Comparison of ENCODE assay signal across 1 cellular context in genomic region chr17:3888343-3889171, GRCh38.
TF ChIP-seq lines count a peak whose summit lies in the region.

No MANE protein-coding gene starts in this region.

TF ChIP-seq in K562, 482 proteins besides CTCF, POLR2A, EP300 and RAD21 (continued from another document and continues in another):
- TF ChIP-seq, protein P1, sequence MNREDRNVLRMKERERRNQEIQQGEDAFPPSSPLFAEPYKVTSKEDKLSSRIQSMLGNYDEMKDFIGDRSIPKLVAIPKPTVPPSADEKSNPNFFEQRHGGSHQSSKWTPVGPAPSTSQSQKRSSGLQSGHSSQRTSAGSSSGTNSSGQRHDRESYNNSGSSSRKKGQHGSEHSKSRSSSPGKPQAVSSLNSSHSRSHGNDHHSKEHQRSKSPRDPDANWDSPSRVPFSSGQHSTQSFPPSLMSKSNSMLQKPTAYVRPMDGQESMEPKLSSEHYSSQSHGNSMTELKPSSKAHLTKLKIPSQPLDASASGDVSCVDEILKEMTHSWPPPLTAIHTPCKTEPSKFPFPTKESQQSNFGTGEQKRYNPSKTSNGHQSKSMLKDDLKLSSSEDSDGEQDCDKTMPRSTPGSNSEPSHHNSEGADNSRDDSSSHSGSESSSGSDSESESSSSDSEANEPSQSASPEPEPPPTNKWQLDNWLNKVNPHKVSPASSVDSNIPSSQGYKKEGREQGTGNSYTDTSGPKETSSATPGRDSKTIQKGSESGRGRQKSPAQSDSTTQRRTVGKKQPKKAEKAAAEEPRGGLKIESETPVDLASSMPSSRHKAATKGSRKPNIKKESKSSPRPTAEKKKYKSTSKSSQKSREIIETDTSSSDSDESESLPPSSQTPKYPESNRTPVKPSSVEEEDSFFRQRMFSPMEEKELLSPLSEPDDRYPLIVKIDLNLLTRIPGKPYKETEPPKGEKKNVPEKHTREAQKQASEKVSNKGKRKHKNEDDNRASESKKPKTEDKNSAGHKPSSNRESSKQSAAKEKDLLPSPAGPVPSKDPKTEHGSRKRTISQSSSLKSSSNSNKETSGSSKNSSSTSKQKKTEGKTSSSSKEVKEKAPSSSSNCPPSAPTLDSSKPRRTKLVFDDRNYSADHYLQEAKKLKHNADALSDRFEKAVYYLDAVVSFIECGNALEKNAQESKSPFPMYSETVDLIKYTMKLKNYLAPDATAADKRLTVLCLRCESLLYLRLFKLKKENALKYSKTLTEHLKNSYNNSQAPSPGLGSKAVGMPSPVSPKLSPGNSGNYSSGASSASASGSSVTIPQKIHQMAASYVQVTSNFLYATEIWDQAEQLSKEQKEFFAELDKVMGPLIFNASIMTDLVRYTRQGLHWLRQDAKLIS (CRISPR knock-in tag; IDR thresholded peaks at IDR 0.05), result no peak
- no peak for TF ChIP-seq MYBL2 (IDR thresholded peaks at IDR 0.05; ENCODE audit: low read depth)
- TF ChIP-seq MYBL2 (CRISPR knock-in tag; IDR thresholded peaks at IDR 0.05; ENCODE audit: borderline replicate concordance), result no peak
- no peak for TF ChIP-seq ZNF253 (CRISPR knock-in tag; conservative IDR thresholded peaks at IDR 0.05)
- TF ChIP-seq TRIM28 (IDR thresholded peaks at IDR 0.05), result no peak
- TF ChIP-seq CEBPB (tag; IDR thresholded peaks at IDR 0.05), result no peak
- no peak for TF ChIP-seq TRIM25 (IDR thresholded peaks at IDR 0.05; ENCODE audit: borderline replicate concordance)
- peak; percentile 73 for TF ChIP-seq SUPT5H (IDR thresholded peaks at IDR 0.05)
- TF ChIP-seq KDM5B (IDR thresholded peaks at IDR 0.05; ENCODE audit: insufficient replicate concordance, low read depth, low read length), result peak; percentile 69
- TF ChIP-seq ETV1 (tag; conservative IDR thresholded peaks at IDR 0.05; ENCODE audit: low read depth), result no peak; the same call in 1 of the 2 replicates
- TF ChIP-seq TAF9B (IDR thresholded peaks at IDR 0.05; ENCODE audit: partially characterized antibody), result no peak
- no peak for TF ChIP-seq TSC22D4 (tag; IDR thresholded peaks at IDR 0.05)
- TF ChIP-seq ZBED1 (IDR thresholded peaks at IDR 0.05), result no peak
- peak in 1 of 2 experiments; percentile 71; a peak in 1 of 4 replicates for TF ChIP-seq SIN3A (IDR thresholded peaks at IDR 0.05; ENCODE audit: borderline replicate concordance in 2 of 2, control insufficient read depth in 1 of 2, low read depth in 2 of 2, low read length in 2 of 2)
- peak; percentile 64 for TF ChIP-seq CCNT2 (IDR thresholded peaks at IDR 0.05; ENCODE audit: borderline replicate concordance, extremely low read depth, insufficient read length, low read depth, low read length)
- TF ChIP-seq TCF7L2 (IDR thresholded peaks at IDR 0.05; ENCODE audit: low read depth, low read length), result no peak
- TF ChIP-seq SMC3 (conservative IDR thresholded peaks at IDR 0.05; ENCODE audit: insufficient read depth, low read depth, low read length), result no peak
- no peak for TF ChIP-seq EWSR1 (IDR thresholded peaks at IDR 0.05; ENCODE audit: borderline replicate concordance, low read depth, partially characterized antibody)
- TF ChIP-seq ZFPM2 (CRISPR knock-in tag; IDR thresholded peaks at IDR 0.05), result no peak
- no peak for TF ChIP-seq ZBTB43 (CRISPR knock-in tag; IDR thresholded peaks at IDR 0.05)
- no peak for TF ChIP-seq HBP1 (CRISPR knock-in tag; IDR thresholded peaks at IDR 0.05)
- TF ChIP-seq, protein P2, sequence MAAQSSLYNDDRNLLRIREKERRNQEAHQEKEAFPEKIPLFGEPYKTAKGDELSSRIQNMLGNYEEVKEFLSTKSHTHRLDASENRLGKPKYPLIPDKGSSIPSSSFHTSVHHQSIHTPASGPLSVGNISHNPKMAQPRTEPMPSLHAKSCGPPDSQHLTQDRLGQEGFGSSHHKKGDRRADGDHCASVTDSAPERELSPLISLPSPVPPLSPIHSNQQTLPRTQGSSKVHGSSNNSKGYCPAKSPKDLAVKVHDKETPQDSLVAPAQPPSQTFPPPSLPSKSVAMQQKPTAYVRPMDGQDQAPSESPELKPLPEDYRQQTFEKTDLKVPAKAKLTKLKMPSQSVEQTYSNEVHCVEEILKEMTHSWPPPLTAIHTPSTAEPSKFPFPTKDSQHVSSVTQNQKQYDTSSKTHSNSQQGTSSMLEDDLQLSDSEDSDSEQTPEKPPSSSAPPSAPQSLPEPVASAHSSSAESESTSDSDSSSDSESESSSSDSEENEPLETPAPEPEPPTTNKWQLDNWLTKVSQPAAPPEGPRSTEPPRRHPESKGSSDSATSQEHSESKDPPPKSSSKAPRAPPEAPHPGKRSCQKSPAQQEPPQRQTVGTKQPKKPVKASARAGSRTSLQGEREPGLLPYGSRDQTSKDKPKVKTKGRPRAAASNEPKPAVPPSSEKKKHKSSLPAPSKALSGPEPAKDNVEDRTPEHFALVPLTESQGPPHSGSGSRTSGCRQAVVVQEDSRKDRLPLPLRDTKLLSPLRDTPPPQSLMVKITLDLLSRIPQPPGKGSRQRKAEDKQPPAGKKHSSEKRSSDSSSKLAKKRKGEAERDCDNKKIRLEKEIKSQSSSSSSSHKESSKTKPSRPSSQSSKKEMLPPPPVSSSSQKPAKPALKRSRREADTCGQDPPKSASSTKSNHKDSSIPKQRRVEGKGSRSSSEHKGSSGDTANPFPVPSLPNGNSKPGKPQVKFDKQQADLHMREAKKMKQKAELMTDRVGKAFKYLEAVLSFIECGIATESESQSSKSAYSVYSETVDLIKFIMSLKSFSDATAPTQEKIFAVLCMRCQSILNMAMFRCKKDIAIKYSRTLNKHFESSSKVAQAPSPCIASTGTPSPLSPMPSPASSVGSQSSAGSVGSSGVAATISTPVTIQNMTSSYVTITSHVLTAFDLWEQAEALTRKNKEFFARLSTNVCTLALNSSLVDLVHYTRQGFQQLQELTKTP (IDR thresholded peaks at IDR 0.05; ENCODE audit: low read depth in 1 of 2, partially characterized antibody in 2 of 2), result no peak
- peak; percentile 25 for TF ChIP-seq SMAD1 (IDR thresholded peaks at IDR 0.05; ENCODE audit: low read depth, low read length, partially characterized antibody)
- no peak for TF ChIP-seq MTA2 (IDR thresholded peaks at IDR 0.05; ENCODE audit: low read depth)
- TF ChIP-seq ZNF124 (CRISPR knock-in tag; IDR thresholded peaks at IDR 0.05), result no peak
- no peak for TF ChIP-seq ELF4 (CRISPR knock-in tag; IDR thresholded peaks at IDR 0.05)
- TF ChIP-seq CBFB (CRISPR knock-in tag; IDR thresholded peaks at IDR 0.05), result 0 out of 2 replicates have a peak, but pooled peaks have one; percentile 24
- no peak for TF ChIP-seq MTF1 (CRISPR knock-in tag; IDR thresholded peaks at IDR 0.05; ENCODE audit: borderline replicate concordance)
- TF ChIP-seq, protein P3, sequence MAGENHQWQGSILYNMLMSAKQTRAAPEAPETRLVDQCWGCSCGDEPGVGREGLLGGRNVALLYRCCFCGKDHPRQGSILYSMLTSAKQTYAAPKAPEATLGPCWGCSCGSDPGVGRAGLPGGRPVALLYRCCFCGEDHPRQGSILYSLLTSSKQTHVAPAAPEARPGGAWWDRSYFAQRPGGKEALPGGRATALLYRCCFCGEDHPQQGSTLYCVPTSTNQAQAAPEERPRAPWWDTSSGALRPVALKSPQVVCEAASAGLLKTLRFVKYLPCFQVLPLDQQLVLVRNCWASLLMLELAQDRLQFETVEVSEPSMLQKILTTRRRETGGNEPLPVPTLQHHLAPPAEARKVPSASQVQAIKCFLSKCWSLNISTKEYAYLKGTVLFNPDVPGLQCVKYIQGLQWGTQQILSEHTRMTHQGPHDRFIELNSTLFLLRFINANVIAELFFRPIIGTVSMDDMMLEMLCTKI (IDR thresholded peaks at IDR 0.05; ENCODE audit: partially characterized antibody), result no peak
- no peak for TF ChIP-seq RUNX1 (IDR thresholded peaks at IDR 0.05; ENCODE audit: low read depth)
- TF ChIP-seq, protein P4, sequence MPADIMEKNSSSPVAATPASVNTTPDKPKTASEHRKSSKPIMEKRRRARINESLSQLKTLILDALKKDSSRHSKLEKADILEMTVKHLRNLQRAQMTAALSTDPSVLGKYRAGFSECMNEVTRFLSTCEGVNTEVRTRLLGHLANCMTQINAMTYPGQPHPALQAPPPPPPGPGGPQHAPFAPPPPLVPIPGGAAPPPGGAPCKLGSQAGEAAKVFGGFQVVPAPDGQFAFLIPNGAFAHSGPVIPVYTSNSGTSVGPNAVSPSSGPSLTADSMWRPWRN (IDR thresholded peaks at IDR 0.05; ENCODE audit: low read depth), result no peak
- TF ChIP-seq CHD2 (IDR thresholded peaks at IDR 0.05; ENCODE audit: low read depth, low read length), result no peak
- TF ChIP-seq MCM7 (IDR thresholded peaks at IDR 0.05), result no peak
- TF ChIP-seq, protein P5, sequence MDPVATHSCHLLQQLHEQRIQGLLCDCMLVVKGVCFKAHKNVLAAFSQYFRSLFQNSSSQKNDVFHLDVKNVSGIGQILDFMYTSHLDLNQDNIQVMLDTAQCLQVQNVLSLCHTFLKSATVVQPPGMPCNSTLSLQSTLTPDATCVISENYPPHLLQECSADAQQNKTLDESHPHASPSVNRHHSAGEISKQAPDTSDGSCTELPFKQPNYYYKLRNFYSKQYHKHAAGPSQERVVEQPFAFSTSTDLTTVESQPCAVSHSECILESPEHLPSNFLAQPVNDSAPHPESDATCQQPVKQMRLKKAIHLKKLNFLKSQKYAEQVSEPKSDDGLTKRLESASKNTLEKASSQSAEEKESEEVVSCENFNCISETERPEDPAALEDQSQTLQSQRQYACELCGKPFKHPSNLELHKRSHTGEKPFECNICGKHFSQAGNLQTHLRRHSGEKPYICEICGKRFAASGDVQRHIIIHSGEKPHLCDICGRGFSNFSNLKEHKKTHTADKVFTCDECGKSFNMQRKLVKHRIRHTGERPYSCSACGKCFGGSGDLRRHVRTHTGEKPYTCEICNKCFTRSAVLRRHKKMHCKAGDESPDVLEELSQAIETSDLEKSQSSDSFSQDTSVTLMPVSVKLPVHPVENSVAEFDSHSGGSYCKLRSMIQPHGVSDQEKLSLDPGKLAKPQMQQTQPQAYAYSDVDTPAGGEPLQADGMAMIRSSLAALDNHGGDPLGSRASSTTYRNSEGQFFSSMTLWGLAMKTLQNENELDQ (CRISPR knock-in tag; IDR thresholded peaks at IDR 0.05; ENCODE audit: borderline replicate concordance), result no peak
- no peak for TF ChIP-seq RBM25 (IDR thresholded peaks at IDR 0.05; ENCODE audit: low read depth, low read length, severe bottlenecking)
- TF ChIP-seq NBN (IDR thresholded peaks at IDR 0.05; ENCODE audit: low read depth), result 0 out of 2 replicates have a peak, but pooled peaks have one; percentile 55
- TF ChIP-seq, protein P6, sequence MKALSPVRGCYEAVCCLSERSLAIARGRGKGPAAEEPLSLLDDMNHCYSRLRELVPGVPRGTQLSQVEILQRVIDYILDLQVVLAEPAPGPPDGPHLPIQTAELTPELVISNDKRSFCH (CRISPR knock-in tag; IDR thresholded peaks at IDR 0.05), result no peak
- TF ChIP-seq, protein P6 (tag; IDR thresholded peaks at IDR 0.05), result no peak; the same call in 1 of the 2 replicates
- no peak for TF ChIP-seq NR1H2 (CRISPR knock-in tag; IDR thresholded peaks at IDR 0.05)
- TF ChIP-seq ZC3H8 (IDR thresholded peaks at IDR 0.05), result no peak
- TF ChIP-seq ZNF639 (CRISPR knock-in tag; conservative IDR thresholded peaks at IDR 0.05 in 1 of 2, IDR thresholded peaks at IDR 0.05 in 1 of 2), result no peak
- no peak for TF ChIP-seq ZNF212 (CRISPR knock-in tag; IDR thresholded peaks at IDR 0.05)
- peak; percentile 80 for TF ChIP-seq JUN (IDR thresholded peaks at IDR 0.05; ENCODE audit: borderline replicate concordance, low read depth, low read length)
- TF ChIP-seq JUN (CRISPR knock-in tag; IDR thresholded peaks at IDR 0.05; ENCODE audit: borderline replicate concordance), result 0 out of 2 replicates have a peak, but pooled peaks have one; percentile 60
- TF ChIP-seq ZNF282 (CRISPR knock-in tag; IDR thresholded peaks at IDR 0.05), result 0 out of 2 replicates have a peak, but pooled peaks have one; percentile 24
- TF ChIP-seq HNRNPL (IDR thresholded peaks at IDR 0.05; ENCODE audit: low read depth, low read length), result no peak
- peak; percentile 75 for TF ChIP-seq EGR1 (conservative IDR thresholded peaks at IDR 0.05)
